8 cellular contexts compared by ENCODE assay signal in the genomic region with DNA sequence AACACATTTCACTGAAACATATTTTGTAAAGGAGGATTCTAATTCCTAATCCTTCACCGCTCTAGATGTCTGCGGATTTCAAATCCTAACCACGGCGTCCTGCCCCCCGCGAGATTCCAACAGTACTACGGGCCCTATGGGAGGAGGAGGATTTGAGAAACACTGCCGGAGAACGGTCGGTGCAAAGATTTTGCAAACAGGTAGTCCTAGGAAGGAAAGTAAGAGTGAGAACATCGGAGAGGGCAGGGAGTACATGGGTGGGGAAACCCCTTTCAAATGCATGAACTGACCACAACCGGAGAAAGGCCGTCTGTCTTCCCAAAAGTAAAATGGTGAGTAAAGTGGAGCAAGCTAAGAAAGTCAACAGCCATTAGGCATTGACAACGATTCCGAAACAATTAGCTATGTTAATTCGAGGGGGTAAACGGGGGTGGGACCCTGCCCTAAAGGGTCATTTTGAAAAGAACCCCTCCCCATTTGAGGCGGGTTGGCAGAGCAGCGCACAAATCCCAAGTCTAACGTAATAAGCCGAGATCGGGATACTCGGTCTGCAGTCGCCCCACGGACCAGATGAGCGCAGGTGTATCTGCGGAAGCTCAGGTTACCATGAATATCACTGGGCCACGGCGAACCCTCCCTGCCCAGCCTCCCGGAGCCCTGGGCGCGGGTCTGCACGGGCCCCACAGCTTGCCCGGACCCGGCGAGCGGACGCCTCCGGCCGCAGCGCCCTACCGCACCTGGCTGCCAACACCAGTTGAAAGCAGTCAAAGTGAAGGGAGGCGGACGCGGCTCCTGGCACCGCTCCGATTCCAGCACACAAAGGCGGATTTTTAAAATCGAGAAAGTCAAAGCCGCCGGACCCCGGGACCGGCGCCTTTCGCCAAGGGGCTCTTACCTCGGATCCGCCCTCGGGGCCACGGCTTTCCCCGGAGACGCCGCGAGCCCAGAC.
DNase-seq lines count a peak whose midpoint lies in the region; ATAC-seq, FAIRE-seq and TF ChIP-seq lines count a peak whose summit lies in the region.

No MANE protein-coding gene starts in this region.

- FAIRE-seq in RCC 7860 (lab: Jason Lieb, UNC) = no peak

- peak overlapping the region; percentile 87 for H3K4me3 ChIP-seq in skeletal muscle cell (ENCODE audit: low read depth, low read length)

- DNase-seq in DMS53 (lab: John Stamatoyannopoulos, UW) (peak; percentile 92), GM20000 (ENCODE audit: low spot score) (peak; percentile 48), RCC 7860 (ENCODE audit: low spot score) (peak; percentile 35), T47D (ENCODE audit: low read depth in 1 of 2, low spot score in 1 of 2) (peak; percentile 52 to 74), iPS-NIHi11 (ENCODE audit: low spot score) (peak; percentile 18), skeletal muscle cell (ENCODE audit: low read depth) (no peak), NCI-H1048 (lab: John Stamatoyannopoulos, UW) (no peak)

- in situ Hi-C loops in T47D (cut with HindIII; ENCODE audit: low pct_unique_long_range_greater_than_20kb, low sequenced_read_pairs) = no loop called here

- TF ChIP-seq CTCF in GM20000 (IDR thresholded peaks at IDR 0.05; ENCODE audit: extremely low read depth, missing control alignments) = no peak

- ATAC-seq in HG03521 (IDR thresholded peaks at IDR 0.05; ENCODE audit: unreplicated experiment) = peak; percentile 18

Comparison
In these comparisons a context has a peak if more than half of its experiments do, and no peak if none do; other contexts are left out.
1. DNase-seq: peak in DMS53 (single experiment), GM20000 (single experiment), RCC 7860 (single experiment), T47D (2 of 2) and iPS-NIHi11 (single experiment); none in skeletal muscle cell (single experiment) and NCI-H1048 (single experiment).